In the genomic region with DNA sequence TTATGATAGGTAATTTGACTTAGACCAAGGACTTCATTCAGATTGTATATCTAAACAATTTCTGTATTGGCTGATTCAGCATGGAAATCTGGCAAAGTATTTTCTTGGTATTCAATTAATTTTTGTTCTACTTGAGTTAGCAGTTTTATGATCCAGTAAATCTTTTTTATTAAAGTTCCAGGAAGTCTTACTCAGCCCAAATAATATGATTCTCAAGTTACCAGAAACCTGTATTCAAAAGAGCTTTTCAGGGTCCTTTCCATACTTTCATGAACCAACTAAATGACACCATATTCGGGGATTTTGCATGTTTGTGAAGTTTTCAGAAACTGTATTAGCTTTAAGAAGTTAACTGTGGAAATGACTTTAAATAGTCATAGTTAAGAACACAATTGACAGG, we compare ENCODE assay signal across 26 cellular contexts.
DNase-seq lines count a peak whose midpoint lies in the region; TF ChIP-seq lines count a peak whose summit lies in the region.
"Had no signal": no experiment of that assay in that cellular context is flagged by ENCODE, and none has a peak within 500 bp of the region (broad histone marks: within the 10 kb centered on the region; RNA-seq: fewer than 3 reads in every experiment).

No MANE protein-coding gene starts in this region.

- no TSS peak for BruUV-seq in A673 (replicated peaks; lab: Mats Ljungman, UMichigan)

- H3K9me3 ChIP-seq in A673 (ENCODE audit: low read depth, low read length, poor library complexity, severe bottlenecking), result no peaks in the 10 kb centered on the region
- no peaks in the 10 kb centered on the region; the same call in 1 of the 2 replicates for H3K9me3 ChIP-seq in OCI-LY3 (ENCODE audit: insufficient read depth, low read length)
- no peaks in the 10 kb centered on the region for H3K9me3 ChIP-seq in SK-N-MC (ENCODE audit: low read depth, low read length)
- H3K9me3 ChIP-seq: A549, BE2C had no signal

- H3K9ac ChIP-seq in OCI-LY3 (ENCODE audit: low read length) (no peak overlapping the region), SK-N-MC (ENCODE audit: insufficient read length) (no peak overlapping the region)
- H3K9ac ChIP-seq: BLaER1 had no signal

- H3K4me1 ChIP-seq in A673 (ENCODE audit: insufficient read depth, low read length, poor library complexity, severe bottlenecking) (no peaks in the 10 kb centered on the region), OCI-LY3 (ENCODE audit: low read length) (peaks cover 3% of the 10 kb centered on the region)
- H3K4me1 ChIP-seq: A549, BE2C, BLaER1 had no signal

- H3K4me2 ChIP-seq in OCI-LY3 (ENCODE audit: low read length), result no peak overlapping the region
- H3K4me2 ChIP-seq: A549, BLaER1 had no signal

- CTCF ChIA-PET in A673 (lab: Charles Lee), result no interaction called here

- intact Hi-C loops in A673 (cut with micrococcal nuclease; ENCODE audit: unreplicated experiment) (no loop called here), head of caudate nucleus (cut with DNase I) (no loop called here)

- peak overlapping the region; percentile 41; the same call in 1 of the 2 replicates for H2AFZ ChIP-seq in OCI-LY3 (ENCODE audit: low read depth, low read length)

- H3K36me3 ChIP-seq in A673 (ENCODE audit: insufficient read depth, low read length, poor library complexity, severe bottlenecking), result no peaks in the 10 kb centered on the region
- no peaks in the 10 kb centered on the region for H3K36me3 ChIP-seq in OCI-LY3 (replicated peaks; ENCODE audit: low read depth, low read length)
- no peaks in the 10 kb centered on the region for H3K36me3 ChIP-seq in SK-N-MC (ENCODE audit: insufficient read depth, low read length)
- H3K36me3 ChIP-seq: BE2C, BLaER1 had no signal

- no peak overlapping the region for H3K4me3 ChIP-seq in A673 (ENCODE audit: low read depth, low read length, poor library complexity, severe bottlenecking)
- H3K4me3 ChIP-seq in OCI-LY3 (ENCODE audit: low read length), result no peak overlapping the region
- peak overlapping the region; percentile 26; the same call in 1 of the 2 replicates for H3K4me3 ChIP-seq in SK-N-MC
- H3K4me3 ChIP-seq: A549, BLaER1, GM12878 had no signal

- POLR2A ChIA-PET in A673 (lab: Charles Lee; ENCODE audit: low non-redundant PET), result no interaction called here

- peak; percentile 6 for DNase-seq in A673 (ENCODE audit: low spot score)
- DNase-seq in SK-N-MC (ENCODE audit: low read depth, low spot score), result peak; percentile 20
- DNase-seq in epidermal melanocyte (ENCODE audit: insufficient read length, low spot score), result peak; percentile 12
- no peak for DNase-seq in middle frontal gyrus (ENCODE audit: extremely low spot score, low spot score)
- DNase-seq in inferior parietal cortex (ENCODE audit: extremely low spot score), result no peak
- no peak for DNase-seq in activated CD4-positive, alpha-beta T cell treated with anti-CD3 and anti-CD28 coated beads for 1 hour
- DNase-seq in head of caudate nucleus, result no peak
- DNase-seq: ACHN; BE2C; C1 segment of cervical spinal cord; CD4-positive, alpha-beta memory T cell; CD4-positive, CD25-positive, alpha-beta regulatory T cell; CD8-positive, alpha-beta memory T cell; COR-L47; DMS 273 treated with DMSO at 0.1 percent for 48 hours; DMS153; DMS53; DMS79; DND-41; EL; GDM1 had no signal

- H4K20me1 ChIP-seq in OCI-LY3 (ENCODE audit: insufficient read depth, low read length), result no peaks in the 10 kb centered on the region
- H4K20me1 ChIP-seq: BLaER1 had no signal

- H3K27me3 ChIP-seq in A673 (replicated peaks; ENCODE audit: insufficient read depth, low read depth, low read length, poor library complexity) (no peaks in the 10 kb centered on the region), OCI-LY3 (ENCODE audit: low read depth, low read length) (no peaks in the 10 kb centered on the region)
- H3K27me3 ChIP-seq: BE2C, BLaER1 had no signal

- H3K27ac ChIP-seq in A673 (ENCODE audit: low read depth, low read length, poor library complexity, severe bottlenecking) (no peak overlapping the region), OCI-LY3 (ENCODE audit: low read length) (no peak overlapping the region), SK-N-MC (peak overlapping the region; percentile 33; the same call in 1 of the 2 replicates)
- H3K27ac ChIP-seq: 22Rv1, A549, BLaER1 had no signal

- TF ChIP-seq CTCF in A673 (conservative IDR thresholded peaks at IDR 0.05; ENCODE audit: low read depth, low read length) (no peak), OCI-LY3 (IDR thresholded peaks at IDR 0.05; ENCODE audit: low read depth, low read length) (no peak)

- no peaks in the 10 kb centered on the region for H3K79me2 ChIP-seq in OCI-LY3 (ENCODE audit: low read length)

Comparison
In these comparisons a context has a peak if more than half of its experiments do, and no peak if none do; other contexts are left out.
1. DNase-seq: peak in A673 (single experiment), SK-N-MC (single experiment) and epidermal melanocyte (single experiment); none in middle frontal gyrus (single experiment), inferior parietal cortex (single experiment), activated CD4-positive, alpha-beta T cell treated with anti-CD3 and anti-CD28 coated beads for 1 hour (single experiment) and head of caudate nucleus (0 of 42).